In the genomic region with DNA sequence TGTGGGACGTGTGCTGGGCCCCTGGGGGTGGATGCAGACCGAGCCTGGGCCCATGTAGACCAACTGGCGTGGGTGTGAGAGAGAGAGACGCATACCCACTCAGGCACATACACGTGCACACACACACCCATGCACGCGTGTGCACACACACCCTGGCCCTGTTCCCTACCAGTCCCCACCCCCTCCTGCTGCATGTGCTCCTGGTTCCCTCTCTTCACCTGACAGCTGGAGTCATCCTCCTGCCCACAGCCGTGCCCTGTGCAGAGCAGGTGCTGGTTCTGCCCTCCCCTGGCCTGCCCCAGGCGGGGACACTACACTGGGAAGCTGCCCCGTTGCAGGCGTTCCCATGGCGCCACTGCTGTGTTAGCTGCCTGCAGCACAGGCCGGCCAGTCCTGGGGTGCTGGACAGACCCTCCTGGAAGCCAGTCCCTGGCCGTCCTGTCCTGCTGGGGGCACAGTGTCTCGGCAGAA, we compare ENCODE assay signal across 22 cellular contexts. TPM values are rescaled to one million over a fixed set of nuclear protein-coding genes. Genes with fewer than 3 reads are reported as not detected.
DNase-seq lines count a peak whose midpoint lies in the region; ATAC-seq and TF ChIP-seq lines count a peak whose summit lies in the region.
"Had no signal": no experiment of that assay in that cellular context is flagged by ENCODE, and none has a peak within 500 bp of the region (broad histone marks: within the 10 kb centered on the region; RNA-seq: fewer than 3 reads in every experiment).

No MANE protein-coding gene starts in this region.

- H3K4me2 ChIP-seq in BLaER1 = peak overlapping the region; percentile 93

- peaks cover 98% of the 10 kb centered on the region for H3K4me1 ChIP-seq in BLaER1
- peaks cover 69% of the 10 kb centered on the region for H3K4me1 ChIP-seq in SJCRH30
- no peaks in the 10 kb centered on the region for H3K4me1 ChIP-seq in mucosa of descending colon (ENCODE audit: low read depth)
- H3K4me1 ChIP-seq: colonic mucosa had no signal

- H3K27ac ChIP-seq in BLaER1 = no peak overlapping the region
- peak overlapping the region; percentile 73 for H3K27ac ChIP-seq in SJCRH30
- H3K27ac ChIP-seq: colonic mucosa, SK-N-MC, suprapubic skin had no signal

- ATAC-seq in mucosa of descending colon = peak; percentile 18
- no peak for ATAC-seq in omental fat pad (ENCODE audit: low FRiP score)
- no peak for ATAC-seq in GM21576 (IDR thresholded peaks at IDR 0.05; ENCODE audit: unreplicated experiment)
- ATAC-seq: activated CD4-positive, CD25-positive, alpha-beta regulatory T cell treated with anti-CD3 and anti-CD28 coated beads, Interleukin-2, amount 50 U/mL, for 24 hours; naive thymus-derived CD8-positive, alpha-beta T cell; stimulated activated memory B cell treated with anti-CD40 and anti-IgM and Interleukin-4, amounts not matched to agents 10 μg/mL and 1 μg/mL and 100 μg/mL, for 72 hours; T-helper 17 cell had no signal

- H4K20me1 ChIP-seq in BLaER1 = peaks cover 100% of the 10 kb centered on the region

- H3K4me3 ChIP-seq in BLaER1 (peak overlapping the region; percentile 32; the same call in 1 of the 2 replicates), GM06990 (replicated peaks; ENCODE audit: low read depth, low read length) (no peak overlapping the region), SJCRH30 (no peak overlapping the region), mucosa of descending colon (no peak overlapping the region)
- H3K4me3 ChIP-seq: colonic mucosa, heart right ventricle, SK-N-MC, suprapubic skin had no signal

- H3K36me3 ChIP-seq in BLaER1 = peaks cover 22% of the 10 kb centered on the region; the same call in 1 of the 2 replicates
- H3K36me3 ChIP-seq in GM06990 (ENCODE audit: control insufficient read depth, insufficient read depth, low read length) = no peaks in the 10 kb centered on the region
- no peaks in the 10 kb centered on the region for H3K36me3 ChIP-seq in SJCRH30
- no peaks in the 10 kb centered on the region for H3K36me3 ChIP-seq in mucosa of descending colon (ENCODE audit: low read depth)
- H3K36me3 ChIP-seq: colonic mucosa, heart right ventricle, suprapubic skin had no signal

- peak; percentile 5 for DNase-seq in GM06990 (ENCODE audit: extremely low read depth, insufficient read length)
- DNase-seq in SJCRH30 = peak; percentile 60 to 62
- no peak for DNase-seq in mucosa of descending colon
- DNase-seq in omental fat pad (ENCODE audit: low spot score) = no peak
- no peak for DNase-seq in activated effector memory CD4-positive, alpha-beta T cell treated with anti-CD3 and anti-CD28 coated beads, Interleukin-2, amount 50 U/mL, for 16 hours
- no peak for DNase-seq in cerebellar nuclear complex (lab: John Stamatoyannopoulos, UW)
- DNase-seq: activated CD4-positive, alpha-beta T cell treated with anti-CD3 and anti-CD28 coated beads, Interleukin-2, amount 50 U/mL, for 48 hours; activated CD8-positive, alpha-beta memory T cell treated with anti-CD3 and anti-CD28 coated beads, Interleukin-2, amount 50 U/mL, for 4 hours; colonic mucosa; effector memory CD4-positive, alpha-beta T cell; erythroblast; heart right ventricle; NCI-H1436 treated with DMSO at 0.1 percent for 48 hours; stimulated activated CD4-positive, alpha-beta T cell treated with anti-CD3 and anti-CD28 coated beads, Interleukin-4, amount 100 ng/mL, for 1 hour; T-helper 17 cell had no signal

- intact Hi-C loops in mucosa of descending colon (cut with DNase I, micrococcal nuclease) = no loop called here

- H3K27me3 ChIP-seq in BLaER1 (no peaks in the 10 kb centered on the region), GM06990 (replicated peaks; ENCODE audit: control insufficient read depth, insufficient read depth, low read length) (no peaks in the 10 kb centered on the region), SJCRH30 (no peaks in the 10 kb centered on the region)
- H3K27me3 ChIP-seq: colonic mucosa, heart right ventricle, suprapubic skin had no signal

- peaks cover 13% of the 10 kb centered on the region for H3K9me3 ChIP-seq in BLaER1
- H3K9me3 ChIP-seq in SJCRH30 (replicated peaks) = peaks cover 5% of the 10 kb centered on the region; the same call in 1 of the 2 replicates
- H3K9me3 ChIP-seq in mucosa of descending colon = no peaks in the 10 kb centered on the region
- H3K9me3 ChIP-seq: colonic mucosa, heart right ventricle, suprapubic skin had no signal

- TF ChIP-seq CTCF in GM06990 (IDR thresholded peaks at IDR 0.05; ENCODE audit: insufficient read depth, low read length, poor library complexity, severe bottlenecking) = no peak
- TF ChIP-seq CTCF in mucosa of descending colon (IDR thresholded peaks at IDR 0.05) = no peak
- TF ChIP-seq CTCF in omental fat pad (IDR thresholded peaks at IDR 0.05) = no peak

- H3K9ac ChIP-seq in BLaER1 = peak overlapping the region; percentile 13; the same call in 1 of the 2 replicates

RNA-seq across cellular contexts. Expression of a gene that starts 18.5 kb away (rescaled TPM):
- 33.4 and 43.4 TPM in 2 replicates for total RNA-seq in SJCRH30 (2014; rRNA removed; shearing (Covaris generic))
- total RNA-seq in mucosa of descending colon (10 to 100 TPM; 71.7 to 84.3 (median 78.9) TPM), omental fat pad (10 to 100 TPM; 47.5 to 78.5 (median 68.9) TPM)

RNA-seq across cellular contexts. Expression of a gene that starts 32.3 kb away (rescaled TPM):
- total RNA-seq in SJCRH30 (2014; rRNA removed; shearing (Covaris generic)) = 29.3 and 31.4 TPM in 2 replicates
- total RNA-seq in mucosa of descending colon (10 to 100 TPM; 27.4 to 40.1 (median 34.2) TPM), omental fat pad (10 to 100 TPM; 22.8 to 46.5 (median 30.7) TPM)

Comparison
In these comparisons a context has a peak if more than half of its experiments do, and no peak if none do; other contexts are left out.
1. DNase-seq: peak in GM06990 (single experiment) and SJCRH30 (2 of 2); none in mucosa of descending colon (0 of 3), omental fat pad (single experiment), activated effector memory CD4-positive, alpha-beta T cell treated with anti-CD3 and anti-CD28 coated beads, Interleukin-2, amount 50 U/mL, for 16 hours (single experiment) and cerebellar nuclear complex (0 of 2).